Comparison of ENCODE assay signal across 1 cellular context in the genomic region with DNA sequence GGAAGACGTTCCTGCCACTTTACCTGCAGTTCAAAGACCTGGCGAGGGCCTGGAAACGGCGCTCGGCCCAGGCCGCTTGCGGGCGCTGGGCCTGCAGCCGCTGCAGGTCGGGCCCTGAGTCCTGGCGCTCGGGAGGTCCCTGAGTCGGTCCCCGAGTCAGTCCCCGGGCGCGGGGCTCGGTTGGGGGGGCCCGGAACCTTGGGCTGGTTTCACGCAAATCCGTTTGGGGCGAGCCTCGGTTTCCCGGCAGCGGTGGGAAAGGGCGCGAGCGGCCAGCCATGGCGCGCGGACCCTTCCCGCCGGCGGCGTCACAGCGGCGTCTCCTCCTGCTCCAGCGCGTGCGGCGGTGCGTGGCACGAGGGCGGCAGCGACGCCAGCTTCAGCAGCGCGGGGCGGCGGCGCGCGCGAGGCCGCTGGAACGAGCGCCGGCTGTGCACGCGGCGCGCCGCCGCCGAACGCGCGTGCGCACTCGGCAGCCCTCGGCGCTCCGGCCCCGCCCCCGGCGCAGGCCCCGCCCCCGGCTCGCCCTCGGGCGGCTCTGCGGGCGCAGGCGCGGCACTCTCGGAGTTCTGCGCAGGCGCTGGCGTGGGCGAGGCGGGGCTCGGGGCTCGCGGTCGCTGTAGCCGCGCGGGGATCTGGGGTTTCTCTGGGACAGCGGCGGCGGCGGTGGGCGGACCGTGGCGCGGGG.
TF ChIP-seq lines count a peak whose summit lies in the region.

No MANE protein-coding gene starts in this region.

TF ChIP-seq in HepG2, 621 proteins besides CTCF, POLR2A, EP300 and RAD21 (continued from another document and continues in another):
- TF ChIP-seq, protein P1, sequence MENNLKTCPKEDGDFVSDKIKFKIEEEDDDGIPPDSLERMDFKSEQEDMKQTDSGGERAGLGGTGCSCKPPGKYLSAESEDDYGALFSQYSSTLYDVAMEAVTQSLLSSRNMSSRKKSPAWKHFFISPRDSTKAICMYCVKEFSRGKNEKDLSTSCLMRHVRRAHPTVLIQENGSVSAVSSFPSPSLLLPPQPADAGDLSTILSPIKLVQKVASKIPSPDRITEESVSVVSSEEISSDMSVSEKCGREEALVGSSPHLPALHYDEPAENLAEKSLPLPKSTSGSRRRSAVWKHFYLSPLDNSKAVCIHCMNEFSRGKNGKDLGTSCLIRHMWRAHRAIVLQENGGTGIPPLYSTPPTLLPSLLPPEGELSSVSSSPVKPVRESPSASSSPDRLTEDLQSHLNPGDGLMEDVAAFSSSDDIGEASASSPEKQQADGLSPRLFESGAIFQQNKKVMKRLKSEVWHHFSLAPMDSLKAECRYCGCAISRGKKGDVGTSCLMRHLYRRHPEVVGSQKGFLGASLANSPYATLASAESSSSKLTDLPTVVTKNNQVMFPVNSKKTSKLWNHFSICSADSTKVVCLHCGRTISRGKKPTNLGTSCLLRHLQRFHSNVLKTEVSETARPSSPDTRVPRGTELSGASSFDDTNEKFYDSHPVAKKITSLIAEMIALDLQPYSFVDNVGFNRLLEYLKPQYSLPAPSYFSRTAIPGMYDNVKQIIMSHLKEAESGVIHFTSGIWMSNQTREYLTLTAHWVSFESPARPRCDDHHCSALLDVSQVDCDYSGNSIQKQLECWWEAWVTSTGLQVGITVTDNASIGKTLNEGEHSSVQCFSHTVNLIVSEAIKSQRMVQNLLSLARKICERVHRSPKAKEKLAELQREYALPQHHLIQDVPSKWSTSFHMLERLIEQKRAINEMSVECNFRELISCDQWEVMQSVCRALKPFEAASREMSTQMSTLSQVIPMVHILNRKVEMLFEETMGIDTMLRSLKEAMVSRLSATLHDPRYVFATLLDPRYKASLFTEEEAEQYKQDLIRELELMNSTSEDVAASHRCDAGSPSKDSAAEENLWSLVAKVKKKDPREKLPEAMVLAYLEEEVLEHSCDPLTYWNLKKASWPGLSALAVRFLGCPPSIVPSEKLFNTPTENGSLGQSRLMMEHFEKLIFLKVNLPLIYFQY (CRISPR knock-in tag; IDR thresholded peaks at IDR 0.05; ENCODE audit: borderline replicate concordance): peak; percentile 63
- TF ChIP-seq, protein P2, sequence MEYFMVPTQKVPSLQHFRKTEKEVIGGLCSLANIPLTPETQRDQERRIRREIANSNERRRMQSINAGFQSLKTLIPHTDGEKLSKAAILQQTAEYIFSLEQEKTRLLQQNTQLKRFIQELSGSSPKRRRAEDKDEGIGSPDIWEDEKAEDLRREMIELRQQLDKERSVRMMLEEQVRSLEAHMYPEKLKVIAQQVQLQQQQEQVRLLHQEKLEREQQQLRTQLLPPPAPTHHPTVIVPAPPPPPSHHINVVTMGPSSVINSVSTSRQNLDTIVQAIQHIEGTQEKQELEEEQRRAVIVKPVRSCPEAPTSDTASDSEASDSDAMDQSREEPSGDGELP (IDR thresholded peaks at IDR 0.05; ENCODE audit: borderline replicate concordance, low read depth): no peak
- TF ChIP-seq SMYD3 (CRISPR knock-in tag; IDR thresholded peaks at IDR 0.05) (no peak), ZNF556 (CRISPR knock-in tag; IDR thresholded peaks at IDR 0.05; ENCODE audit: borderline replicate concordance) (no peak), PHF20 (CRISPR knock-in tag; IDR thresholded peaks at IDR 0.05) (0 out of 2 replicates have a peak, but pooled peaks have one; percentile 25), ZNF841 (CRISPR knock-in tag; IDR thresholded peaks at IDR 0.05; ENCODE audit: borderline replicate concordance) (peak; percentile 92), ZNF367 (CRISPR knock-in tag; IDR thresholded peaks at IDR 0.05; ENCODE audit: borderline replicate concordance) (peak; percentile 90; the same call in 1 of the 2 replicates), HDAC1 (CRISPR knock-in tag; IDR thresholded peaks at IDR 0.05) (peak; percentile 47; the same call in 1 of the 2 replicates), NFATC3 (CRISPR knock-in tag; IDR thresholded peaks at IDR 0.05) (no peak; the same call in 1 of the 2 replicates)
- TF ChIP-seq, protein P3, sequence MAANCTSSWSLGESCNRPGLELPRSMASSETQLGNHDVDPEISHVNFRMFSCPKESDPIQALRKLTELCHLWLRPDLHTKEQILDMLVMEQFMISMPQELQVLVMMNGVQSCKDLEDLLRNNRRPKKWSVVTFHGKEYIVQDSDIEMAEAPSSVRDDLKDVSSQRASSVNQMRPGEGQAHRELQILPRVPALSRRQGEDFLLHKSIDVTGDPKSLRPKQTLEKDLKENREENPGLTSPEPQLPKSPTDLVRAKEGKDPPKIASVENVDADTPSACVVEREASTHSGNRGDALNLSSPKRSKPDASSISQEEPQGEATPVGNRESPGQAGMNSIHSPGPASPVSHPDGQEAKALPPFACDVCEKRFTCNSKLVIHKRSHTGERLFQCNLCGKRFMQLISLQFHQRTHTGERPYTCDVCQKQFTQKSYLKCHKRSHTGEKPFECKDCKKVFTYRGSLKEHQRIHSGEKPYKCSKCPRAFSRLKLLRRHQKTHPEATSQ (CRISPR knock-in tag; IDR thresholded peaks at IDR 0.05; ENCODE audit: borderline replicate concordance): no peak
- TF ChIP-seq, protein P4, sequence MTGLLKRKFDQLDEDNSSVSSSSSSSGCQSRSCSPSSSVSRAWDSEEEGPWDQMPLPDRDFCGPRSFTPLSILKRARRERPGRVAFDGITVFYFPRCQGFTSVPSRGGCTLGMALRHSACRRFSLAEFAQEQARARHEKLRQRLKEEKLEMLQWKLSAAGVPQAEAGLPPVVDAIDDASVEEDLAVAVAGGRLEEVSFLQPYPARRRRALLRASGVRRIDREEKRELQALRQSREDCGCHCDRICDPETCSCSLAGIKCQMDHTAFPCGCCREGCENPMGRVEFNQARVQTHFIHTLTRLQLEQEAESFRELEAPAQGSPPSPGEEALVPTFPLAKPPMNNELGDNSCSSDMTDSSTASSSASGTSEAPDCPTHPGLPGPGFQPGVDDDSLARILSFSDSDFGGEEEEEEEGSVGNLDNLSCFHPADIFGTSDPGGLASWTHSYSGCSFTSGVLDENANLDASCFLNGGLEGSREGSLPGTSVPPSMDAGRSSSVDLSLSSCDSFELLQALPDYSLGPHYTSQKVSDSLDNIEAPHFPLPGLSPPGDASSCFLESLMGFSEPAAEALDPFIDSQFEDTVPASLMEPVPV (CRISPR knock-in tag; IDR thresholded peaks at IDR 0.05): peak; percentile 85
- TF ChIP-seq, protein P5, sequence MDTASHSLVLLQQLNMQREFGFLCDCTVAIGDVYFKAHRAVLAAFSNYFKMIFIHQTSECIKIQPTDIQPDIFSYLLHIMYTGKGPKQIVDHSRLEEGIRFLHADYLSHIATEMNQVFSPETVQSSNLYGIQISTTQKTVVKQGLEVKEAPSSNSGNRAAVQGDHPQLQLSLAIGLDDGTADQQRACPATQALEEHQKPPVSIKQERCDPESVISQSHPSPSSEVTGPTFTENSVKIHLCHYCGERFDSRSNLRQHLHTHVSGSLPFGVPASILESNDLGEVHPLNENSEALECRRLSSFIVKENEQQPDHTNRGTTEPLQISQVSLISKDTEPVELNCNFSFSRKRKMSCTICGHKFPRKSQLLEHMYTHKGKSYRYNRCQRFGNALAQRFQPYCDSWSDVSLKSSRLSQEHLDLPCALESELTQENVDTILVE (CRISPR knock-in tag; IDR thresholded peaks at IDR 0.05): no peak
- TF ChIP-seq, protein P6, sequence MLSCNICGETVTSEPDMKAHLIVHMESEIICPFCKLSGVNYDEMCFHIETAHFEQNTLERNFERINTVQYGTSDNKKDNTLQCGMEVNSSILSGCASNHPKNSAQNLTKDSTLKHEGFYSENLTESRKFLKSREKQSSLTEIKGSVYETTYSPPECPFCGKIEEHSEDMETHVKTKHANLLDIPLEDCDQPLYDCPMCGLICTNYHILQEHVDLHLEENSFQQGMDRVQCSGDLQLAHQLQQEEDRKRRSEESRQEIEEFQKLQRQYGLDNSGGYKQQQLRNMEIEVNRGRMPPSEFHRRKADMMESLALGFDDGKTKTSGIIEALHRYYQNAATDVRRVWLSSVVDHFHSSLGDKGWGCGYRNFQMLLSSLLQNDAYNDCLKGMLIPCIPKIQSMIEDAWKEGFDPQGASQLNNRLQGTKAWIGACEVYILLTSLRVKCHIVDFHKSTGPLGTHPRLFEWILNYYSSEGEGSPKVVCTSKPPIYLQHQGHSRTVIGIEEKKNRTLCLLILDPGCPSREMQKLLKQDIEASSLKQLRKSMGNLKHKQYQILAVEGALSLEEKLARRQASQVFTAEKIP (CRISPR knock-in tag; IDR thresholded peaks at IDR 0.05; ENCODE audit: borderline replicate concordance): no peak
- TF ChIP-seq, protein P7, sequence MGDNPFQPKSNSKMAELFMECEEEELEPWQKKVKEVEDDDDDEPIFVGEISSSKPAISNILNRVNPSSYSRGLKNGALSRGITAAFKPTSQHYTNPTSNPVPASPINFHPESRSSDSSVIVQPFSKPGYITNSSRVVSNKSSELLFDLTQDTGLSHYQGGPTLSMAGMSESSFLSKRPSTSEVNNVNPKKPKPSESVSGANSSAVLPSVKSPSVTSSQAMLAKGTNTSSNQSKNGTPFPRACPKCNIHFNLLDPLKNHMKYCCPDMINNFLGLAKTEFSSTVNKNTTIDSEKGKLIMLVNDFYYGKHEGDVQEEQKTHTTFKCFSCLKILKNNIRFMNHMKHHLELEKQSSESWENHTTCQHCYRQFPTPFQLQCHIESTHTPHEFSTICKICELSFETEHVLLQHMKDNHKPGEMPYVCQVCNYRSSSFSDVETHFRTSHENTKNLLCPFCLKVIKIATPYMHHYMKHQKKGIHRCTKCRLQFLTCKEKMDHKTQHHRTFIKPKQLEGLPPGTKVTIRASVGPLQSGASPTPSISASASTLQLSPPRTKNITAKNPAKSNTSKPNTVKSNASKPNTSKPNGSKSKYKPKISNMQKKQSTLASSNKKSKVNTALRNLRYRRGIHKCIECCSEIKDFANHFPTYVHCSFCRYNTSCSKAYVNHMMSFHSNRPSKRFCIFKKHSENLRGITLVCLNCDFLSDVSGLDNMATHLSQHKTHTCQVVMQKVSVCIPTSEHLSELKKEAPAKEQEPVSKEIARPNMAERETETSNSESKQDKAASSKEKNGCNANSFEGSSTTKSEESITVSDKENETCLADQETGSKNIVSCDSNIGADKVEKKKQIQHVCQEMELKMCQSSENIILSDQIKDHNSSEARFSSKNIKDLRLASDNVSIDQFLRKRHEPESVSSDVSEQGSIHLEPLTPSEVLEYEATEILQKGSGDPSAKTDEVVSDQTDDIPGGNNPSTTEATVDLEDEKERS (CRISPR knock-in tag; IDR thresholded peaks at IDR 0.05): no peak
- TF ChIP-seq, protein P8, sequence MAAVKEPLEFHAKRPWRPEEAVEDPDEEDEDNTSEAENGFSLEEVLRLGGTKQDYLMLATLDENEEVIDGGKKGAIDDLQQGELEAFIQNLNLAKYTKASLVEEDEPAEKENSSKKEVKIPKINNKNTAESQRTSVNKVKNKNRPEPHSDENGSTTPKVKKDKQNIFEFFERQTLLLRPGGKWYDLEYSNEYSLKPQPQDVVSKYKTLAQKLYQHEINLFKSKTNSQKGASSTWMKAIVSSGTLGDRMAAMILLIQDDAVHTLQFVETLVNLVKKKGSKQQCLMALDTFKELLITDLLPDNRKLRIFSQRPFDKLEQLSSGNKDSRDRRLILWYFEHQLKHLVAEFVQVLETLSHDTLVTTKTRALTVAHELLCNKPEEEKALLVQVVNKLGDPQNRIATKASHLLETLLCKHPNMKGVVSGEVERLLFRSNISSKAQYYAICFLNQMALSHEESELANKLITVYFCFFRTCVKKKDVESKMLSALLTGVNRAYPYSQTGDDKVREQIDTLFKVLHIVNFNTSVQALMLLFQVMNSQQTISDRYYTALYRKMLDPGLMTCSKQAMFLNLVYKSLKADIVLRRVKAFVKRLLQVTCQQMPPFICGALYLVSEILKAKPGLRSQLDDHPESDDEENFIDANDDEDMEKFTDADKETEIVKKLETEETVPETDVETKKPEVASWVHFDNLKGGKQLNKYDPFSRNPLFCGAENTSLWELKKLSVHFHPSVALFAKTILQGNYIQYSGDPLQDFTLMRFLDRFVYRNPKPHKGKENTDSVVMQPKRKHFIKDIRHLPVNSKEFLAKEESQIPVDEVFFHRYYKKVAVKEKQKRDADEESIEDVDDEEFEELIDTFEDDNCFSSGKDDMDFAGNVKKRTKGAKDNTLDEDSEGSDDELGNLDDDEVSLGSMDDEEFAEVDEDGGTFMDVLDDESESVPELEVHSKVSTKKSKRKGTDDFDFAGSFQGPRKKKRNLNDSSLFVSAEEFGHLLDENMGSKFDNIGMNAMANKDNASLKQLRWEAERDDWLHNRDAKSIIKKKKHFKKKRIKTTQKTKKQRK (IDR thresholded peaks at IDR 0.05; ENCODE audit: low read length): no peak
- TF ChIP-seq, protein P9, sequence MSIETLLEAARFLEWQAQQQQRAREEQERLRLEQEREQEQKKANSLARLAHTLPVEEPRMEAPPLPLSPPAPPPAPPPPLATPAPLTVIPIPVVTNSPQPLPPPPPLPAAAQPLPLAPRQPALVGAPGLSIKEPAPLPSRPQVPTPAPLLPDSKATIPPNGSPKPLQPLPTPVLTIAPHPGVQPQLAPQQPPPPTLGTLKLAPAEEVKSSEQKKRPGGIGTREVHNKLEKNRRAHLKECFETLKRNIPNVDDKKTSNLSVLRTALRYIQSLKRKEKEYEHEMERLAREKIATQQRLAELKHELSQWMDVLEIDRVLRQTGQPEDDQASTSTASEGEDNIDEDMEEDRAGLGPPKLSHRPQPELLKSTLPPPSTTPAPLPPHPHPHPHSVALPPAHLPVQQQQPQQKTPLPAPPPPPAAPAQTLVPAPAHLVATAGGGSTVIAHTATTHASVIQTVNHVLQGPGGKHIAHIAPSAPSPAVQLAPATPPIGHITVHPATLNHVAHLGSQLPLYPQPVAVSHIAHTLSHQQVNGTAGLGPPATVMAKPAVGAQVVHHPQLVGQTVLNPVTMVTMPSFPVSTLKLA (IDR thresholded peaks at IDR 0.05): no peak
- TF ChIP-seq, protein P10, sequence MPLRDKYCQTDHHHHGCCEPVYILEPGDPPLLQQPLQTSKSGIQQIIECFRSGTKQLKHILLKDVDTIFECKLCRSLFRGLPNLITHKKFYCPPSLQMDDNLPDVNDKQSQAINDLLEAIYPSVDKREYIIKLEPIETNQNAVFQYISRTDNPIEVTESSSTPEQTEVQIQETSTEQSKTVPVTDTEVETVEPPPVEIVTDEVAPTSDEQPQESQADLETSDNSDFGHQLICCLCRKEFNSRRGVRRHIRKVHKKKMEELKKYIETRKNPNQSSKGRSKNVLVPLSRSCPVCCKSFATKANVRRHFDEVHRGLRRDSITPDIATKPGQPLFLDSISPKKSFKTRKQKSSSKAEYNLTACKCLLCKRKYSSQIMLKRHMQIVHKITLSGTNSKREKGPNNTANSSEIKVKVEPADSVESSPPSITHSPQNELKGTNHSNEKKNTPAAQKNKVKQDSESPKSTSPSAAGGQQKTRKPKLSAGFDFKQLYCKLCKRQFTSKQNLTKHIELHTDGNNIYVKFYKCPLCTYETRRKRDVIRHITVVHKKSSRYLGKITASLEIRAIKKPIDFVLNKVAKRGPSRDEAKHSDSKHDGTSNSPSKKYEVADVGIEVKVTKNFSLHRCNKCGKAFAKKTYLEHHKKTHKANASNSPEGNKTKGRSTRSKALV (CRISPR knock-in tag; IDR thresholded peaks at IDR 0.05): peak; percentile 70
